Comparison of ENCODE assay signal across 23 cellular contexts in the genomic region with DNA sequence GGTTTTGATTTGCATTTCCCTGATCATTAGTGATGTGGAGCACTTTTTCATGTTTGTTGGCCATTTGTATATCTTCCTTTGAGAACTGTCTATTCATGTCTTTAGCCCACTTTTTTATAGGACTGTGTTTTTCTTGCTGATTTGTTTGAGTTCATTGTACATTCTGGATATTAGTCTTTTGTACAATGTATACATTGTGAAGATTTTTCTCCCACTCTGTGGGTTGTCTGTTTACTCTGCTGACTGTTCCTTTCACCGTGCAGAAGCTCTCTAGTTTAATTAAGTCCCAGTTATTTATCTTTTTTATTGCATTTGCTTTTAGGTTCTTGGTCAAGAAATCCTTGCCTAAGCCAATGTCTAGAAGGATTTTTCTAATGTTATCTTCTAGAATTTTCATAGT.
"Had no signal": no experiment of that assay in that cellular context is flagged by ENCODE, and none has a peak within 500 bp of the region (broad histone marks: within the 10 kb centered on the region; RNA-seq: fewer than 3 reads in every experiment).

No MANE protein-coding gene starts in this region.

- H3K36me3 Mint-ChIP-seq: naive thymus-derived CD4-positive, alpha-beta T cell had no signal

- H3K9me3 Mint-ChIP-seq: dendritic cell treated with granulocyte-macrophage colony-stimulating factor and Interleukin-4, amounts not matched to agents 40 ng/mL and 50 ng/mL, for 4 days; naive thymus-derived CD4-positive, alpha-beta T cell had no signal

- H3K36me3 ChIP-seq: colonic mucosa, esophagus muscularis mucosa, gastrocnemius medialis, heart right ventricle, left lung, lower lobe of right lung had no signal

- H3K27ac Mint-ChIP-seq: dendritic cell treated with granulocyte-macrophage colony-stimulating factor and Interleukin-4, amounts not matched to agents 40 ng/mL and 50 ng/mL, for 4 days; naive thymus-derived CD4-positive, alpha-beta T cell had no signal

- H3K4me1 ChIP-seq: colonic mucosa, esophagus muscularis mucosa, foreskin keratinocyte, gastrocnemius medialis, heart right ventricle, left lung, lower lobe of right lung had no signal

- H3K27ac ChIP-seq: colonic mucosa, dorsolateral prefrontal cortex, esophagus muscularis mucosa, foreskin keratinocyte, gastrocnemius medialis, heart right ventricle, left lung, lower lobe of right lung had no signal

- H3K4me3 Mint-ChIP-seq: dendritic cell treated with granulocyte-macrophage colony-stimulating factor and Interleukin-4, amounts not matched to agents 40 ng/mL and 50 ng/mL, for 4 days; naive thymus-derived CD4-positive, alpha-beta T cell had no signal

- DNase-seq: colonic mucosa; cortex of kidney; dorsolateral prefrontal cortex; effector CD4-positive, alpha-beta T cell; effector memory CD4-positive, alpha-beta T cell; foreskin keratinocyte; gastrocnemius medialis; glutamatergic neuron; head of caudate nucleus; heart right ventricle; hippocampal formation; islet precursor cell; kidney; kidney glomerular epithelial cell; left cardiac atrium; left lung; left ventricle myocardium superior; lower lobe of right lung; mesendoderm; midbrain; naive thymus-derived CD4-positive, alpha-beta T cell had no signal

- H3K4me3 ChIP-seq: colonic mucosa, dorsolateral prefrontal cortex, esophagus muscularis mucosa, gastrocnemius medialis, heart right ventricle, left lung, lower lobe of right lung had no signal

- H3K9me3 ChIP-seq: colonic mucosa, esophagus muscularis mucosa, gastrocnemius medialis, heart right ventricle, left lung, lower lobe of right lung had no signal

- H3K27me3 ChIP-seq: colonic mucosa, dorsolateral prefrontal cortex, foreskin keratinocyte, gastrocnemius medialis had no signal
